In the genomic region with DNA sequence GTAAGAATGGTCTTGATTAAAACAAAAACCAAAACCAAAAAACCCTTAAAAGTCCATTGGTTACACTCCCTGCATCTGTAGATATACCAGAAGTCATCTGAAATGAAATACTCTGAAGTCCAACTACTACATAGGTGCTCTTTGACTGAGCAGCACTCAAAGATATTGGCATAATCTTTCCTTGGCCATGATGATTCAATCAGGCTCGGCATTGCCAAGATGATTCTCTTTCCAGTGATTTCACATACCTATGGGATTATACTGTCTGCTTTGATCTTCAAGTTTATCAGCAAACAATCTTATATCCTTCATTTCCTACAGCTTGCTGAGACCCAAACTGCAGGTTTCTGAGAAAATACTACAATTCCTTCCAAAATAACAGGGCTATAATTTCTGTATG, we compare ENCODE assay signal across 16 cellular contexts.
"Had no signal": no experiment of that assay in that cellular context is flagged by ENCODE, and none has a peak within 500 bp of the region (broad histone marks: within the 10 kb centered on the region; RNA-seq: fewer than 3 reads in every experiment).

No MANE protein-coding gene starts in this region.

- H3K4me3 ChIP-seq: heart left ventricle, psoas muscle, right lobe of liver, tibial artery, upper lobe of left lung, vagina had no signal

- H3K27ac ChIP-seq: heart left ventricle, psoas muscle, right lobe of liver, tibial artery, upper lobe of left lung, vagina had no signal

- DNase-seq: dermis blood vessel endothelial cell; erythroblast; heart left ventricle; hippocampal formation; kidney glomerular epithelial cell; naive thymus-derived CD4-positive, alpha-beta T cell; nephron progenitor cell; psoas muscle; retina; right lobe of liver; stimulated activated CD4-positive, alpha-beta T cell treated with anti-CD3 and anti-CD28 coated beads, Interleukin-4, amount 100 ng/mL, for 1 hour; stimulated activated CD8-positive, alpha-beta memory T cell treated with anti-CD3 and anti-CD28 coated beads, Interleukin-4, amount 100 ng/mL, for 48 hours; tibial artery; upper lobe of left lung had no signal

- H3K9me3 ChIP-seq: heart left ventricle, psoas muscle, right lobe of liver, tibial artery, upper lobe of left lung, vagina had no signal

- H3K27me3 ChIP-seq: tibial artery, upper lobe of left lung, vagina had no signal

- H3K4me1 ChIP-seq: heart left ventricle, psoas muscle, right lobe of liver, tibial artery, upper lobe of left lung, vagina had no signal

- FAIRE-seq: frontal cortex had no signal

- H3K36me3 ChIP-seq: heart left ventricle, right lobe of liver, tibial artery, upper lobe of left lung, vagina had no signal
